Comparison of ENCODE assay signal across 1 cellular context in genomic region chr15:55714064-55714463, GRCh38.
TF ChIP-seq lines count a peak whose summit lies in the region.

No MANE protein-coding gene starts in this region.

TF ChIP-seq in HEK293, 187 proteins besides CTCF, POLR2A, EP300 and RAD21 (continued from another document):
- no peak for TF ChIP-seq PATZ1 (tag by site-specific recombination; IDR thresholded peaks at IDR 0.05)
- no peak for TF ChIP-seq TCF7L2 (IDR thresholded peaks at IDR 0.05; ENCODE audit: borderline replicate concordance, low read depth, low read length)
- TF ChIP-seq YY1 (tag by site-specific recombination; IDR thresholded peaks at IDR 0.05) = no peak
- TF ChIP-seq ZNF121 (tag by site-specific recombination; IDR thresholded peaks at IDR 0.05) = peak; percentile 82
- no peak for TF ChIP-seq ZBTB11 (tag by site-specific recombination; conservative IDR thresholded peaks at IDR 0.05; ENCODE audit: low read depth)
- no peak for TF ChIP-seq ZNF473 (tag by site-specific recombination; IDR thresholded peaks at IDR 0.05)
- TF ChIP-seq ZIC2 (tag by site-specific recombination; IDR thresholded peaks at IDR 0.05) = peak; percentile 28; the same call in 1 of the 2 replicates
- no peak for TF ChIP-seq PRDM4 (tag by site-specific recombination; IDR thresholded peaks at IDR 0.05)
- TF ChIP-seq ZNF596 (tag by site-specific recombination; IDR thresholded peaks at IDR 0.05) = peak; percentile 74
- TF ChIP-seq GLI4 (tag by site-specific recombination; IDR thresholded peaks at IDR 0.05) = no peak
- TF ChIP-seq ZNF768 (tag by site-specific recombination; IDR thresholded peaks at IDR 0.05) = no peak
TF ChIP-seq in HEK293: peak in this region for 3.
